In the genomic region with DNA sequence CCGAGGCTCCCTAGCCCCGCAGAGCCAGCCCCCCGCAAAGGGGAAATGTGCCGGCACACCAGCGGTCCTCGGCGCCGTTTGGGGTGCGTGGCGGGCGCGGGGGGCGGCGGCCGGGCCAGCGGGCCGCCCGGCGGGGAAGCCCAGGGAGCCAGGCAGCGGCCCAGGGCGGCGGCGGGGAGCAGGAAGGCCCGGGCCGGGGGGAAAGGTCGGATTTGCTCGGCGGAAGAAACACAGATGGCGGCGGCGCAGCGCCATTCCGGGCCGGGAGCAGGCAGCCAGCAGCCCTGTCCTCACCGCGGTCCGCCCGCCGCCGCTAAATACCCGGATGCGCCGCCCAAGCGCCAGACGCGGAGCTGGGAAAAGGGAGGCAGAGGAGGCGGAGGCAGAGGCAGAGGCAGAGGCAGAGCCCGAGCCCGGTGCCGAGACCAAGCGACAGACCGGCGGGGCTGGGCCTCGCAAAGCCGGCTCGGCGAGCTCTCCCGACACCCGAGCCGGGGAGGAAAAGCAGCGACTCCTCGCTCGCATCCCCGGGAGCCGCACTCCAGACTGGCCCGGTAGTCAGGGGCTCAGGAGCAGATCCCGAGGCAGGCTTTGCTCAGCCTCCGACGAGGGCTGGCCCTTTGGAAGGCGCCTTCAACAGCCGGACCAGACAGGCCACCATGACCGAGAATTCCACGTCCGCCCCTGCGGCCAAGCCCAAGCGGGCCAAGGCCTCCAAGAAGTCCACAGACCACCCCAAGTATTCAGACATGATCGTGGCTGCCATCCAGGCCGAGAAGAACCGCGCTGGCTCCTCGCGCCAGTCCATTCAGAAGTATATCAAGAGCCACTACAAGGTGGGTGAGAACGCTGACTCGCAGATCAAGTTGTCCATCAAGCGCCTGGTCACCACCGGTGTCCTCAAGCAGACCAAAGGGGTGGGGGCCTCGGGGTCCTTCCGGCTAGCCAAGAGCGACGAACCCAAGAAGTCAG, we compare ENCODE assay signal across 8 cellular contexts. TPM values are rescaled to one million over a fixed set of nuclear protein-coding genes. Genes with fewer than 3 reads are reported as not detected.
DNase-seq lines count a peak whose midpoint lies in the region; ATAC-seq, FAIRE-seq and TF ChIP-seq lines count a peak whose summit lies in the region.

No MANE protein-coding gene starts in this region.

- peaks cover 3% of the 10 kb centered on the region for H3K36me3 Mint-ChIP-seq in activated naive CD4-positive, alpha-beta T cell treated with anti-CD3 and anti-CD28 coated beads, Interleukin-2, amount 10 ng/mL, durations not matched to agents 7 days and 5 days
- no peaks in the 10 kb centered on the region for H3K36me3 Mint-ChIP-seq in neural crest cell (ENCODE audit: low read depth)

- peaks cover 59% of the 10 kb centered on the region for H3K4me1 Mint-ChIP-seq in activated naive CD4-positive, alpha-beta T cell treated with anti-CD3 and anti-CD28 coated beads, Interleukin-2, amount 10 ng/mL, durations not matched to agents 7 days and 5 days
- H3K4me1 Mint-ChIP-seq in neural crest cell = peaks cover 63% of the 10 kb centered on the region

- peak overlapping the region; percentile 68 for H3K4me3 Mint-ChIP-seq in activated naive CD4-positive, alpha-beta T cell treated with anti-CD3 and anti-CD28 coated beads, Interleukin-2, amount 10 ng/mL, durations not matched to agents 7 days and 5 days
- H3K4me3 Mint-ChIP-seq in neural crest cell = peak overlapping the region; percentile 94

- H3K9me3 ChIP-seq in BE2C = no peaks in the 10 kb centered on the region
- H3K9me3 ChIP-seq in HUES48 (ENCODE audit: control insufficient read depth, insufficient read depth, low read length) = no peaks in the 10 kb centered on the region
- no peaks in the 10 kb centered on the region for H3K9me3 ChIP-seq in stomach smooth muscle (ENCODE audit: control insufficient read depth in 2 of 2, low read length in 2 of 2)

- H3K27me3 ChIP-seq in BE2C = no peaks in the 10 kb centered on the region
- peaks cover 58% of the 10 kb centered on the region for H3K27me3 ChIP-seq in HUES48 (ENCODE audit: control insufficient read depth, insufficient read depth, low read length)
- H3K27me3 ChIP-seq in stomach smooth muscle (ENCODE audit: control insufficient read depth in 1 of 2, insufficient read depth in 2 of 2, low read length in 2 of 2) = no peaks in the 10 kb centered on the region

- TF ChIP-seq CTCF in BE2C (IDR thresholded peaks at IDR 0.05; ENCODE audit: low read depth, low read length) = no peak
- peak; percentile 9 for TF ChIP-seq CTCF in neural crest cell (conservative IDR thresholded peaks at IDR 0.05)

- no peak overlapping the region for H3K27ac Mint-ChIP-seq in activated naive CD4-positive, alpha-beta T cell treated with anti-CD3 and anti-CD28 coated beads, Interleukin-2, amount 10 ng/mL, durations not matched to agents 7 days and 5 days
- no peak overlapping the region for H3K27ac Mint-ChIP-seq in neural crest cell (ENCODE audit: unreplicated experiment)

- H3K4me3 ChIP-seq in BE2C (ENCODE audit: low read depth, low read length) = peak overlapping the region; percentile 96
- peak overlapping the region; percentile 86 for H3K4me3 ChIP-seq in HUES48 (ENCODE audit: low read depth, low read length)
- H3K4me3 ChIP-seq in stomach smooth muscle (ENCODE audit: low read length in 2 of 2) = peak overlapping the region; percentile 82 to 85

- FAIRE-seq in frontal cortex (lab: Jason Lieb, UNC) = no peak

- H3K9me3 Mint-ChIP-seq in activated naive CD4-positive, alpha-beta T cell treated with anti-CD3 and anti-CD28 coated beads, Interleukin-2, amount 10 ng/mL, durations not matched to agents 7 days and 5 days = no peaks in the 10 kb centered on the region
- H3K9me3 Mint-ChIP-seq in neural crest cell = no peaks in the 10 kb centered on the region

- DNase-seq in BE2C (peak; percentile 93), SK-N-DZ (ENCODE audit: low spot score) (peak; percentile 84), frontal cortex (ENCODE audit: low spot score in 2 of 2) (peak; percentile 89 to 94), neural crest cell (ENCODE audit: low read depth, low spot score) (peak; percentile 82)
- peak; percentile 83 for DNase-seq in activated naive CD4-positive, alpha-beta T cell treated with anti-CD3 and anti-CD28 coated beads, Interleukin-2, amount 10 ng/mL, durations not matched to agents 7 days and 5 days

- no peak overlapping the region for H3K27ac ChIP-seq in HUES48 (ENCODE audit: low read depth, low read length)
- peak overlapping the region; percentile 90 for H3K27ac ChIP-seq in stomach smooth muscle (ENCODE audit: low read length)

- peaks cover 91% of the 10 kb centered on the region for H3K27me3 Mint-ChIP-seq in activated naive CD4-positive, alpha-beta T cell treated with anti-CD3 and anti-CD28 coated beads, Interleukin-2, amount 10 ng/mL, durations not matched to agents 7 days and 5 days
- peaks cover 11% of the 10 kb centered on the region for H3K27me3 Mint-ChIP-seq in neural crest cell (ENCODE audit: low read depth)

- CTCF ChIA-PET in activated naive CD4-positive, alpha-beta T cell treated with anti-CD3 and anti-CD28 coated beads, Interleukin-2, amount 10 ng/mL, durations not matched to agents 7 days and 5 days (lab: Charles Lee) = interaction anchor here (1.9 kb wide), 1 partner anchor 11 kb away, joined by 6 read pairs; no protein-coding TSS in a partner anchor

- peaks cover 4% of the 10 kb centered on the region; the same call in 1 of the 2 replicates for H3K4me1 ChIP-seq in BE2C
- H3K4me1 ChIP-seq in HUES48 (ENCODE audit: control insufficient read depth, insufficient read depth, low read length) = peaks cover 27% of the 10 kb centered on the region
- H3K4me1 ChIP-seq in stomach smooth muscle (ENCODE audit: control insufficient read depth, insufficient read depth, low read length) = peaks cover 50% of the 10 kb centered on the region

- no peaks in the 10 kb centered on the region for H3K36me3 ChIP-seq in BE2C
- H3K36me3 ChIP-seq in HUES48 (ENCODE audit: control insufficient read depth, insufficient read depth, low read length) = no peaks in the 10 kb centered on the region
- H3K36me3 ChIP-seq in stomach smooth muscle (ENCODE audit: control insufficient read depth in 2 of 2, insufficient read depth in 2 of 2, low read length in 2 of 2) = no peaks in the 10 kb centered on the region

- no peak for ATAC-seq in GM21529 (IDR thresholded peaks at IDR 0.05; ENCODE audit: unreplicated experiment)

- H3K9ac ChIP-seq in HUES48 (ENCODE audit: low read depth, low read length) (peak overlapping the region; percentile 67), stomach smooth muscle (ENCODE audit: low read length in 2 of 2) (peak overlapping the region; percentile 89 to 91)

RNA-seq across cellular contexts. Expression of a gene that starts 2.6 kb away (rescaled TPM):
- 24.4 TPM for polyA plus RNA-seq in BE2C (2012; ENCODE audit: insufficient read depth, insufficient read length, low read depth)
- polyA plus RNA-seq in SK-N-DZ (2014; cell fraction: cytosol; rRNA removed) = 10.5 and 18.3 TPM in 2 replicates
- 10.8 and 20.5 TPM in 2 replicates for polyA plus RNA-seq in SK-N-DZ (2014; cell fraction: nucleus; rRNA removed)
- total RNA-seq in frontal cortex (8.6 TPM), neural crest cell (53.1 and 55.8 TPM in 2 replicates)

RNA-seq across cellular contexts. Expression of a gene that starts 18.0 kb away (rescaled TPM):
- not detected for polyA plus RNA-seq in BE2C (2012; ENCODE audit: insufficient read depth, insufficient read length, low read depth)
- polyA plus RNA-seq in SK-N-DZ (2014; cell fraction: cytosol; rRNA removed) = not detected in 2 replicates
- not detected in 2 replicates for polyA plus RNA-seq in SK-N-DZ (2014; cell fraction: nucleus; rRNA removed)
- total RNA-seq in frontal cortex = not detected
- total RNA-seq in neural crest cell = 0.49 TPM in 1 of 2 replicates, not detected in the other

RNA-seq across cellular contexts. Expression of a gene that starts 39.0 kb away (rescaled TPM):
- polyA plus RNA-seq in BE2C (2012; ENCODE audit: insufficient read depth, insufficient read length, low read depth) = 95.5 TPM
- 54.2 and 55.4 TPM in 2 replicates for polyA plus RNA-seq in SK-N-DZ (2014; cell fraction: cytosol; rRNA removed)
- polyA plus RNA-seq in SK-N-DZ (2014; cell fraction: nucleus; rRNA removed) = 57.4 and 105 TPM in 2 replicates
- total RNA-seq in frontal cortex (13.0 TPM), neural crest cell (31.3 and 31.7 TPM in 2 replicates)

RNA-seq across cellular contexts. Expression of a gene that starts 44.0 kb away (rescaled TPM):
- polyA plus RNA-seq in BE2C (2012; ENCODE audit: insufficient read depth, insufficient read length, low read depth) = 332 TPM
- 671 and 689 TPM in 2 replicates for polyA plus RNA-seq in SK-N-DZ (2014; cell fraction: cytosol; rRNA removed)
- 284 and 309 TPM in 2 replicates for polyA plus RNA-seq in SK-N-DZ (2014; cell fraction: nucleus; rRNA removed)
- 695 TPM for total RNA-seq in frontal cortex
- 725 and 748 TPM in 2 replicates for total RNA-seq in neural crest cell
